Comparison of ENCODE assay signal across 12 cellular contexts in the genomic region with DNA sequence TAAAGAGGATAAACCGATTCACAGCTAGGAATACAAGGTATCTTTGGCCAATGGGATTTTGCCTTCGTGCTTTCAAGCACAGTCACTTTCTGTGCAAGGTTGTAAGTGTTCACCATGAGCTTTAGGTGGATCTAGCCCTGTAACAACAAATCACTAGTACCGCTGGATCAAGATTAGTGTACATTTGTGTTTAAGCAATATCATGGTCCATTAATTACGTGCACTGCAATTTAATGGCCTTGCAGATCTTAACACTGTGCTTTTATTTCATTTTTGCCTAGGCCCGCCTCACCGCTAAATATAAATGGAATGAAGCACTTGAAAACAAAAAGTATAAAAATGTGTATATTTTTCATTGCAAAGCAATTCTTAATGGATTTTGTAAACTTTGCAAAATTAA.
"Had no signal": no experiment of that assay in that cellular context is flagged by ENCODE, and none has a peak within 500 bp of the region (broad histone marks: within the 10 kb centered on the region; RNA-seq: fewer than 3 reads in every experiment).

No MANE protein-coding gene starts in this region.

- H3K4me3 ChIP-seq: esophagus squamous epithelium, gastroesophageal sphincter, mucosa of descending colon, testis, tibial nerve, upper lobe of right lung, vagina had no signal

- ATAC-seq: effector memory CD8-positive, alpha-beta T cell; naive thymus-derived CD8-positive, alpha-beta T cell; stimulated activated naive CD8-positive, alpha-beta T cell treated with anti-CD3 and anti-CD28 coated beads, Interleukin-15, amount 100 ng/mL, for 72 hours had no signal

- H3K27me3 ChIP-seq: esophagus squamous epithelium, gastroesophageal sphincter, testis, tibial nerve, upper lobe of right lung, vagina had no signal

- H3K9me3 ChIP-seq: esophagus squamous epithelium, gastroesophageal sphincter, mucosa of descending colon, neutrophil, testis, tibial nerve, upper lobe of right lung, vagina had no signal

- H3K36me3 ChIP-seq: esophagus squamous epithelium, gastroesophageal sphincter, neutrophil, tibial nerve, upper lobe of right lung, vagina had no signal

- DNase-seq: effector memory CD8-positive, alpha-beta T cell; esophagus squamous epithelium; foreskin fibroblast had no signal

- H3K4me1 ChIP-seq: esophagus squamous epithelium, testis, upper lobe of right lung had no signal

- H3K27ac ChIP-seq: esophagus squamous epithelium, gastroesophageal sphincter, neutrophil, testis, tibial nerve, upper lobe of right lung, vagina had no signal
